ENCODE assay signal across 8 cellular contexts in the genomic region with DNA sequence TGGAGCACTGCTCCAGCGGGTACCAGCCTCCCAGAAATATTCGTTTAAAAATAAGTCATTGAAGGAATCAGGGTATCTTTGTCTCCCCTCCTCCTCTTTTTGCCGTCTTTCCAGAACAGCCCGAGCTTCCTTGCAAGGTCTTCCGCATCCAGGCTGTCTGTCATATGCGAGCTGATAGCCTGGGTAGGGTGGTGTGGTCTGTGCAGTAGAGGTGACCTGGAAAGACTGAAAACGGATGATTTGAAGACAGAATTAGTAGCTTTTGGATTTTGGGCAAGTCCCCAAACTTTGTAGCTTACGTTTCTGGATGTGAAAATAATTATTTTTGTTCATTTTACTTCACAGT. TPM values are rescaled to one million over a fixed set of nuclear protein-coding genes. Genes with fewer than 3 reads are reported as not detected.
DNase-seq lines count a peak whose midpoint lies in the region; ATAC-seq and TF ChIP-seq lines count a peak whose summit lies in the region.

No MANE protein-coding gene starts in this region.

- peaks cover 21% of the 10 kb centered on the region for H3K4me1 ChIP-seq in BLaER1
- H3K4me1 ChIP-seq in Panc1 (ENCODE audit: control insufficient read depth, insufficient read depth, low read length), result peaks cover 9% of the 10 kb centered on the region
- peaks cover 12% of the 10 kb centered on the region for H3K4me1 ChIP-seq in endocrine pancreas (ENCODE audit: control insufficient read depth, insufficient read depth, low read length)

- POLR2A ChIA-PET in Panc1 (lab: Charles Lee), result no interaction called here

- ATAC-seq in GM21528 (IDR thresholded peaks at IDR 0.05; ENCODE audit: low FRiP score, unreplicated experiment), result peak; percentile 6
- peak; percentile 36 for ATAC-seq in Panc1

- TF ChIP-seq RAD21 in neural cell (conservative IDR thresholded peaks at IDR 0.05), result no peak

- in situ Hi-C loops in Panc1 (cut with HindIII; ENCODE audit: low pct_unique_long_range_greater_than_20kb, low sequenced_read_pairs), result no loop called here
- in situ Hi-C loops in G401 (cut with HindIII; ENCODE audit: low sequenced_read_pairs), result no loop called here

- H3K4me2 ChIP-seq in BLaER1, result peak overlapping the region; percentile 94
- peak overlapping the region; percentile 83 for H3K4me2 ChIP-seq in neural cell (ENCODE audit: low read length)

- TF ChIP-seq EP300 in neural cell (conservative IDR thresholded peaks at IDR 0.05; ENCODE audit: poor library complexity, severe bottlenecking), result no peak

- H3K27ac ChIP-seq in BLaER1 (no peak overlapping the region; the same call in 1 of the 2 replicates), Panc1 (ENCODE audit: low read length) (peak overlapping the region; percentile 86), neural cell (ENCODE audit: low read length) (peak overlapping the region; percentile 65)

- CTCF ChIA-PET in Panc1 (lab: Charles Lee), result no interaction called here

- no peaks in the 10 kb centered on the region for H3K9me2 ChIP-seq in neural cell (ENCODE audit: insufficient read depth, low read length)

- intact Hi-C loops in Panc1 (cut with micrococcal nuclease; ENCODE audit: unreplicated experiment), result no loop called here

- H2AFZ ChIP-seq in neural cell (ENCODE audit: low read depth, low read length), result peak overlapping the region; percentile 89

- no peaks in the 10 kb centered on the region for H3K27me3 ChIP-seq in BLaER1
- peaks cover 9% of the 10 kb centered on the region for H3K27me3 ChIP-seq in Panc1 (ENCODE audit: control insufficient read depth, insufficient read depth, low read length)
- H3K27me3 ChIP-seq in endocrine pancreas (ENCODE audit: control insufficient read depth, insufficient read depth, low read length), result no peaks in the 10 kb centered on the region
- H3K27me3 ChIP-seq in neural cell (ENCODE audit: insufficient read depth, low read depth, low read length), result peaks cover 9% of the 10 kb centered on the region

- H3K4me3 ChIP-seq in BLaER1, result peak overlapping the region; percentile 85
- H3K4me3 ChIP-seq in Panc1 (ENCODE audit: low read depth in 2 of 2, low read length in 2 of 2), result peak overlapping the region; percentile 95 to 99
- H3K4me3 ChIP-seq in endocrine pancreas (ENCODE audit: control insufficient read depth, insufficient read depth, low read length), result peak overlapping the region; percentile 97
- H3K4me3 ChIP-seq in neural cell (ENCODE audit: low read length), result peak overlapping the region; percentile 80

- H3F3A ChIP-seq in neural cell (ENCODE audit: insufficient read depth, low read length, poor library complexity, severe bottlenecking), result no peaks in the 10 kb centered on the region

- no TSS peak for BruUV-seq in Panc1 (replicated peaks; lab: Mats Ljungman, UMichigan)

- peaks cover 27% of the 10 kb centered on the region for H3K79me2 ChIP-seq in neural cell (replicated peaks; ENCODE audit: insufficient read depth, low read length)

- TF ChIP-seq CTCF in Panc1 (IDR thresholded peaks at IDR 0.05) (no peak), neural cell (IDR thresholded peaks at IDR 0.05; ENCODE audit: poor library complexity, severe bottlenecking) (no peak)

- H3K36me3 ChIP-seq in BLaER1 (no peaks in the 10 kb centered on the region), Panc1 (ENCODE audit: control insufficient read depth, insufficient read depth, low read length) (no peaks in the 10 kb centered on the region; the same call in 1 of the 2 replicates), endocrine pancreas (ENCODE audit: control insufficient read depth, insufficient read depth, low read length) (no peaks in the 10 kb centered on the region), neural cell (ENCODE audit: insufficient read depth, low read length) (no peaks in the 10 kb centered on the region)

- H4K20me1 ChIP-seq in BLaER1, result peaks cover 11% of the 10 kb centered on the region; the same call in 1 of the 2 replicates
- no peaks in the 10 kb centered on the region for H4K20me1 ChIP-seq in neural cell (ENCODE audit: insufficient read depth)

- peak overlapping the region; percentile 79 for H3K9ac ChIP-seq in BLaER1
- peak overlapping the region; percentile 76 for H3K9ac ChIP-seq in endocrine pancreas (ENCODE audit: control insufficient read depth, insufficient read depth, low read length)
- H3K9ac ChIP-seq in neural cell (ENCODE audit: low read length), result peak overlapping the region; percentile 76

- DNase-seq in Panc1 (ENCODE audit: low read depth, low spot score) (no peak), HuH-7.5 (ENCODE audit: low spot score) (no peak), G401 (ENCODE audit: low spot score) (no peak)
- no peak for DNase-seq in stimulated activated CD4-positive, alpha-beta T cell treated with anti-CD3 and anti-CD28 coated beads, Interleukin-1b, Interleukin-23, amount 100 ng/mL, for 48 hours

- no peaks in the 10 kb centered on the region for H3K9me3 ChIP-seq in BLaER1
- H3K9me3 ChIP-seq in Panc1 (ENCODE audit: control insufficient read depth, insufficient read depth, low read depth, low read length), result no peaks in the 10 kb centered on the region
- no peaks in the 10 kb centered on the region for H3K9me3 ChIP-seq in endocrine pancreas (ENCODE audit: control insufficient read depth, low read length)
- H3K9me3 ChIP-seq in neural cell (ENCODE audit: low read length), result no peaks in the 10 kb centered on the region

TF ChIP-seq in neural cell, 6 proteins besides CTCF, POLR2A, EP300 and RAD21:
- TF ChIP-seq, protein P1, sequence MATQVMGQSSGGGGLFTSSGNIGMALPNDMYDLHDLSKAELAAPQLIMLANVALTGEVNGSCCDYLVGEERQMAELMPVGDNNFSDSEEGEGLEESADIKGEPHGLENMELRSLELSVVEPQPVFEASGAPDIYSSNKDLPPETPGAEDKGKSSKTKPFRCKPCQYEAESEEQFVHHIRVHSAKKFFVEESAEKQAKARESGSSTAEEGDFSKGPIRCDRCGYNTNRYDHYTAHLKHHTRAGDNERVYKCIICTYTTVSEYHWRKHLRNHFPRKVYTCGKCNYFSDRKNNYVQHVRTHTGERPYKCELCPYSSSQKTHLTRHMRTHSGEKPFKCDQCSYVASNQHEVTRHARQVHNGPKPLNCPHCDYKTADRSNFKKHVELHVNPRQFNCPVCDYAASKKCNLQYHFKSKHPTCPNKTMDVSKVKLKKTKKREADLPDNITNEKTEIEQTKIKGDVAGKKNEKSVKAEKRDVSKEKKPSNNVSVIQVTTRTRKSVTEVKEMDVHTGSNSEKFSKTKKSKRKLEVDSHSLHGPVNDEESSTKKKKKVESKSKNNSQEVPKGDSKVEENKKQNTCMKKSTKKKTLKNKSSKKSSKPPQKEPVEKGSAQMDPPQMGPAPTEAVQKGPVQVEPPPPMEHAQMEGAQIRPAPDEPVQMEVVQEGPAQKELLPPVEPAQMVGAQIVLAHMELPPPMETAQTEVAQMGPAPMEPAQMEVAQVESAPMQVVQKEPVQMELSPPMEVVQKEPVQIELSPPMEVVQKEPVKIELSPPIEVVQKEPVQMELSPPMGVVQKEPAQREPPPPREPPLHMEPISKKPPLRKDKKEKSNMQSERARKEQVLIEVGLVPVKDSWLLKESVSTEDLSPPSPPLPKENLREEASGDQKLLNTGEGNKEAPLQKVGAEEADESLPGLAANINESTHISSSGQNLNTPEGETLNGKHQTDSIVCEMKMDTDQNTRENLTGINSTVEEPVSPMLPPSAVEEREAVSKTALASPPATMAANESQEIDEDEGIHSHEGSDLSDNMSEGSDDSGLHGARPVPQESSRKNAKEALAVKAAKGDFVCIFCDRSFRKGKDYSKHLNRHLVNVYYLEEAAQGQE (IDR thresholded peaks at IDR 0.05; ENCODE audit: borderline replicate concordance), result no peak
- TF ChIP-seq EZH2 (IDR thresholded peaks at IDR 0.05; ENCODE audit: borderline replicate concordance, insufficient read depth, low read length, poor library complexity, severe bottlenecking), result no peak
- TF ChIP-seq POLR2AphosphoS5 (IDR thresholded peaks at IDR 0.05), result no peak
- no peak for TF ChIP-seq TAF1 (IDR thresholded peaks at IDR 0.05; ENCODE audit: low read depth)
- no peak for TF ChIP-seq SMC3 (conservative IDR thresholded peaks at IDR 0.05; ENCODE audit: poor library complexity)
- TF ChIP-seq MXI1 (conservative IDR thresholded peaks at IDR 0.05; ENCODE audit: poor library complexity, severe bottlenecking), result no peak

RNA-seq across cellular contexts. Expression of gene VPS50, which starts 0.5 kb away (rescaled TPM):
- 14.6 TPM for total RNA-seq in Panc1 (2021; ENCODE audit: unreplicated experiment)
- polyA plus RNA-seq in Panc1 (2012; ENCODE audit: insufficient read length), result 4.1 TPM
- 58.2 and 61.9 TPM in 2 replicates for polyA plus RNA-seq in neural cell
- 117 and 126 TPM in 2 replicates for polyA minus RNA-seq in neural cell
- 10.6 and 24.6 TPM in 2 replicates for total RNA-seq in G401 (2014; rRNA removed; shearing (Covaris generic))

RNA-seq across cellular contexts. Expression of gene HEPACAM2, which starts 6.4 kb away (rescaled TPM):
- not detected for total RNA-seq in Panc1 (2021; ENCODE audit: unreplicated experiment)
- not detected for polyA plus RNA-seq in Panc1 (2012; ENCODE audit: insufficient read length)
- polyA plus RNA-seq in neural cell, result 0.24 and 0.35 TPM in 2 replicates
- polyA minus RNA-seq in neural cell, result 0.73 TPM in 1 of 2 replicates, not detected in the other
- total RNA-seq in G401 (2014; rRNA removed; shearing (Covaris generic)), result not detected in 2 replicates
